In genomic region chr1:176165573-176165972, GRCh38 we compare ENCODE assay signal across 20 cellular contexts. TPM values are rescaled to one million over a fixed set of nuclear protein-coding genes. Genes with fewer than 3 reads are reported as not detected.
A peak's percentile ranks its signal among the peaks of the same experiment; 100 is the strongest.
DNase-seq lines count a peak whose midpoint lies in the region; ATAC-seq and TF ChIP-seq lines count a peak whose summit lies in the region.
"Had no signal": no experiment of that assay in that cellular context is flagged by ENCODE, and none has a peak within 500 bp of the region (broad histone marks: within the 10 kb centered on the region; RNA-seq: fewer than 3 reads in every experiment).

No MANE protein-coding gene starts in this region.

- H3K4me3 ChIP-seq in right lobe of liver, result no peak overlapping the region
- H3K4me3 ChIP-seq: A549, GM12878, GM23338 had no signal

- peak overlapping the region; percentile 14 for H3K27ac Mint-ChIP-seq in Calu3 (ENCODE audit: unreplicated experiment)
- H3K27ac Mint-ChIP-seq: CD4-positive, alpha-beta T cell; GM23338 had no signal

- 35% methylated on average over 2 of the region's 2 CpGs for WGBS in right lobe of liver (ENCODE audit: insufficient coverage, low coverage, low lambda C conversion rate, missing lambda C conversion rate)

- H3K27me3 ChIP-seq in right lobe of liver, result no peaks in the 10 kb centered on the region

- H3K4me1 ChIP-seq in right lobe of liver, result peaks cover 0 to 11% (median 3%) of the 10 kb centered on the region in 4 donors
- H3K4me1 ChIP-seq: A549, Caco-2 had no signal

- H3K27ac ChIP-seq in right lobe of liver, result peak overlapping the region in 1 of 3 donors; percentile 31
- H3K27ac ChIP-seq: 22Rv1, A549, C4-2B, HL-60 had no signal

- ATAC-seq in right lobe of liver, result peak; percentile 76 to 92 (median 88)
- ATAC-seq: A549, GM12878, GM23338 had no signal

- no peak overlapping the region for H3K4me3 Mint-ChIP-seq in Calu3 (ENCODE audit: low read depth, unreplicated experiment)
- H3K4me3 Mint-ChIP-seq: CD4-positive, alpha-beta T cell; GM23338 had no signal

- BruUV-seq in Calu3 (replicated peaks; lab: Mats Ljungman, UMichigan), result no TSS peak

- H3K4me1 Mint-ChIP-seq in Calu3 (ENCODE audit: low read depth, unreplicated experiment), result peaks cover 24% of the 10 kb centered on the region

- H3K27me3 Mint-ChIP-seq in Calu3 (ENCODE audit: unreplicated experiment), result no peaks in the 10 kb centered on the region
- H3K27me3 Mint-ChIP-seq: CD4-positive, alpha-beta T cell had no signal

- TF ChIP-seq CTCF in Calu3 (IDR thresholded peaks at IDR 0.05; ENCODE audit: unreplicated experiment), result no peak
- no peak for TF ChIP-seq CTCF in right lobe of liver (IDR thresholded peaks at IDR 0.05)

- DNase-seq in NCI-H82 (lab: John Stamatoyannopoulos, UW) (peak; percentile 28), NCI-H82 treated with DMSO at 0.1 percent for 48 hours (lab: John Stamatoyannopoulos, UW; ENCODE audit: unreplicated experiment) (no peak), Calu3 (no peak), iris pigment epithelial cell (ENCODE audit: low read depth) (peak; percentile 10), right lobe of liver (no peak), GM03348 (ENCODE audit: low spot score) (no peak), NAMALWA (ENCODE audit: low spot score) (no peak)
- DNase-seq: AML-193; Caco-2; CD4-positive, alpha-beta T cell; DMS79 treated with DMSO at 0.1 percent for 48 hours; GF-D8; HCEC 1CT; IMR-90 had no signal

- H3K36me3 Mint-ChIP-seq in Calu3 (ENCODE audit: insufficient read depth, unreplicated experiment), result peaks cover 12% of the 10 kb centered on the region

- no peaks in the 10 kb centered on the region for H3K9me3 ChIP-seq in right lobe of liver
- H3K9me3 ChIP-seq: A549 had no signal

- CTCF ChIA-PET in Calu3 (lab: Charles Lee), result no interaction called here

- intact Hi-C loops in Calu3 (cut with micrococcal nuclease; ENCODE audit: unreplicated experiment) (no loop called here), right lobe of liver (cut with DNase I) (no loop called here)

- no peaks in the 10 kb centered on the region for H3K36me3 ChIP-seq in right lobe of liver

- H3K9me3 Mint-ChIP-seq in Calu3 (ENCODE audit: low read depth, unreplicated experiment), result no peaks in the 10 kb centered on the region
- H3K9me3 Mint-ChIP-seq: CD4-positive, alpha-beta T cell had no signal

- no peak for TF ChIP-seq POLR2A in right lobe of liver (IDR thresholded peaks at IDR 0.05)

RNA-seq across cellular contexts. Expression of gene COP1, which starts 41.5 kb away (rescaled TPM):
- 41.8 and 45.5 TPM in 2 replicates for total RNA-seq in Calu3 (2022)
- total RNA-seq in right lobe of liver, result 10 to 100 TPM; 19.7 to 33.7 (median 20.9) TPM

Comparison
In these comparisons a context has a peak if more than half of its experiments do, and no peak if none do; other contexts are left out.
1. DNase-seq: peak in NCI-H82 (single experiment) and iris pigment epithelial cell (single experiment); none in NCI-H82 treated with DMSO at 0.1 percent for 48 hours (single experiment), Calu3 (single experiment), right lobe of liver (0 of 3), GM03348 (single experiment) and NAMALWA (single experiment).